ENCODE assay signal across 9 cellular contexts in the genomic region with DNA sequence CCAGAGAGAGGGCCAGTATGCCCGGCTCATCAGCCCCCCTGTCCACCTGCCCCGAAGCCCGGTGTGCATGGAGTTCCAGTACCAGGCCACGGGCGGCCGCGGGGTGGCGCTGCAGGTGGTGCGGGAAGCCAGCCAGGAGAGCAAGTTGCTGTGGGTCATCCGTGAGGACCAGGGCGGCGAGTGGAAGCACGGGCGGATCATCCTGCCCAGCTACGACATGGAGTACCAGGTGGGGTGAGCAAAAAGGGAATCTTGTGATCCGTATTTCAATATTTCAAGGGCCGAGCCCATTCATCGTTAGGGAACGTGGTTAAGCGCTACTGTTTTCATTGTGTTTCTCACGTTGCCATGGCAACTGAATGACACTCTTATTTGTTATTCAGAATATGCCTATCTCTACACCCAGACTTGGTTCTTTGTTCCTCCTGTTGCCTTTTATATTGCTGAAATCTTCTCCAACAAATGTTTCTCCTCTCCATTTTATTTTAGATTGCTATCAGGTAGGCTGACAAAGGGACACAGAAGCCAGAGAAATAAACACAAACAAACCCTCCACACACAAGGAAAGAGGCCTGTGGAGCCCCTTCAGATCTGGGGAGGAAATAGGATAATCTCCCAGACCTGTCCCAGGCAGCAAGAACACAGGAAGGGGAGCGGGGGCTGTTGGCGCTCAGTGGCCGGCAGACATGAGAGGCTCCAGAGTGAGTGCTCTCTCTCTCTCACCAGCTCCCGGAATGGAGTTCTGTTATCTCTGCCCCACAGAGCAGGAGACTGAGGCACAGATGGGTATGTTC.
DNase-seq lines count a peak whose midpoint lies in the region; ATAC-seq and TF ChIP-seq lines count a peak whose summit lies in the region.
"Had no signal": no experiment of that assay in that cellular context is flagged by ENCODE, and none has a peak within 500 bp of the region (broad histone marks: within the 10 kb centered on the region; RNA-seq: fewer than 3 reads in every experiment).

No MANE protein-coding gene starts in this region.

- peaks cover 23% of the 10 kb centered on the region for H3K27me3 ChIP-seq in HL-60 (ENCODE audit: insufficient read depth, poor library complexity, severe bottlenecking)
- no peaks in the 10 kb centered on the region for H3K27me3 ChIP-seq in parathyroid adenoma (ENCODE audit: control insufficient read depth, insufficient read depth, low read length)

- no peak overlapping the region for H3K27ac ChIP-seq in HL-60 (replicated peaks)
- H3K27ac ChIP-seq in parathyroid adenoma: no peak overlapping the region

- no peak overlapping the region for H3K4me3 ChIP-seq in HL-60 (replicated peaks; ENCODE audit: insufficient read depth, low read length)
- no peak overlapping the region for H3K4me3 ChIP-seq in parathyroid adenoma (ENCODE audit: low read depth, low read length)

- no peaks in the 10 kb centered on the region for H3K9me3 ChIP-seq in parathyroid adenoma (ENCODE audit: control insufficient read depth, low read length)

- no peak overlapping the region for H3K9ac ChIP-seq in parathyroid adenoma

- DNase-seq in CD1c-positive myeloid dendritic cell (ENCODE audit: extremely low spot score): peak; percentile 51
- DNase-seq in HL-60 (ENCODE audit: low read depth in 1 of 2, low spot score in 1 of 2): peak; percentile 6 to 19
- DNase-seq in activated T-helper 1 cell treated with anti-CD3 and anti-CD28 coated beads, Interleukin-12 subunit alpha, Interleukin-12 subunit beta, Interleukin-2, Interleukin-4 antibody, amounts not matched to agents 30 ng/mL and 10 ng/mL and 1 ng/mL, durations not matched to agents 14 hours and 24 hours and 36 hours (ENCODE audit: low spot score): peak; percentile 9
- peak; percentile 43 for DNase-seq in glomerular visceral epithelial cell (ENCODE audit: extremely low spot score)
- DNase-seq in ureter (ENCODE audit: low spot score): no peak

- H3K4me3 Mint-ChIP-seq in activated T-helper 1 cell treated with anti-CD3 and anti-CD28 coated beads, Interleukin-12 subunit alpha, Interleukin-12 subunit beta, Interleukin-2, Interleukin-4 antibody, amounts not matched to agents 30 ng/mL and 10 ng/mL and 1 ng/mL, durations not matched to agents 14 hours and 24 hours and 36 hours: no peak overlapping the region

- no peaks in the 10 kb centered on the region for H3K36me3 ChIP-seq in parathyroid adenoma (ENCODE audit: control insufficient read depth, insufficient read depth, low read length)

- H3K4me2 ChIP-seq in parathyroid adenoma (ENCODE audit: low read length): peak overlapping the region; percentile 40

- no peaks in the 10 kb centered on the region for H3K4me1 Mint-ChIP-seq in activated T-helper 1 cell treated with anti-CD3 and anti-CD28 coated beads, Interleukin-12 subunit alpha, Interleukin-12 subunit beta, Interleukin-2, Interleukin-4 antibody, amounts not matched to agents 30 ng/mL and 10 ng/mL and 1 ng/mL, durations not matched to agents 14 hours and 24 hours and 36 hours (ENCODE audit: low read depth)

- peaks cover 36% of the 10 kb centered on the region for H3K27me3 Mint-ChIP-seq in activated T-helper 1 cell treated with anti-CD3 and anti-CD28 coated beads, Interleukin-12 subunit alpha, Interleukin-12 subunit beta, Interleukin-2, Interleukin-4 antibody, amounts not matched to agents 30 ng/mL and 10 ng/mL and 1 ng/mL, durations not matched to agents 14 hours and 24 hours and 36 hours (ENCODE audit: insufficient read depth)

- H3K36me3 Mint-ChIP-seq in activated T-helper 1 cell treated with anti-CD3 and anti-CD28 coated beads, Interleukin-12 subunit alpha, Interleukin-12 subunit beta, Interleukin-2, Interleukin-4 antibody, amounts not matched to agents 30 ng/mL and 10 ng/mL and 1 ng/mL, durations not matched to agents 14 hours and 24 hours and 36 hours (ENCODE audit: low read depth): peaks cover 4% of the 10 kb centered on the region
- H3K36me3 Mint-ChIP-seq: naive thymus-derived CD8-positive, alpha-beta T cell had no signal

- H3K4me1 ChIP-seq in parathyroid adenoma: peaks cover 7% of the 10 kb centered on the region

- intact Hi-C loops in activated T-helper 1 cell treated with anti-CD3 and anti-CD28 coated beads, Interleukin-12 subunit alpha, Interleukin-12 subunit beta, Interleukin-2, Interleukin-4 antibody, amounts not matched to agents 30 ng/mL and 10 ng/mL and 1 ng/mL, durations not matched to agents 14 hours and 24 hours and 36 hours (cut with micrococcal nuclease): no loop called here

- no peaks in the 10 kb centered on the region for H3K79me2 ChIP-seq in parathyroid adenoma

- H3K27ac Mint-ChIP-seq in activated T-helper 1 cell treated with anti-CD3 and anti-CD28 coated beads, Interleukin-12 subunit alpha, Interleukin-12 subunit beta, Interleukin-2, Interleukin-4 antibody, amounts not matched to agents 30 ng/mL and 10 ng/mL and 1 ng/mL, durations not matched to agents 14 hours and 24 hours and 36 hours: peak overlapping the region; percentile 26

- ATAC-seq in GM18870 (IDR thresholded peaks at IDR 0.05; ENCODE audit: unreplicated experiment) (no peak), HG02623 (IDR thresholded peaks at IDR 0.05; ENCODE audit: unreplicated experiment) (no peak)

- TF ChIP-seq CTCF in HL-60 (IDR thresholded peaks at IDR 0.05; ENCODE audit: insufficient read depth, low read length): no peak
- TF ChIP-seq CTCF in parathyroid adenoma (IDR thresholded peaks at IDR 0.05): peak; percentile 43

- H3K9me3 Mint-ChIP-seq in activated T-helper 1 cell treated with anti-CD3 and anti-CD28 coated beads, Interleukin-12 subunit alpha, Interleukin-12 subunit beta, Interleukin-2, Interleukin-4 antibody, amounts not matched to agents 30 ng/mL and 10 ng/mL and 1 ng/mL, durations not matched to agents 14 hours and 24 hours and 36 hours: no peaks in the 10 kb centered on the region
- H3K9me3 Mint-ChIP-seq: naive thymus-derived CD8-positive, alpha-beta T cell had no signal

- H2AFZ ChIP-seq in parathyroid adenoma: no peak overlapping the region
